ENCODE assay signal across 31 cellular contexts in the genomic region with DNA sequence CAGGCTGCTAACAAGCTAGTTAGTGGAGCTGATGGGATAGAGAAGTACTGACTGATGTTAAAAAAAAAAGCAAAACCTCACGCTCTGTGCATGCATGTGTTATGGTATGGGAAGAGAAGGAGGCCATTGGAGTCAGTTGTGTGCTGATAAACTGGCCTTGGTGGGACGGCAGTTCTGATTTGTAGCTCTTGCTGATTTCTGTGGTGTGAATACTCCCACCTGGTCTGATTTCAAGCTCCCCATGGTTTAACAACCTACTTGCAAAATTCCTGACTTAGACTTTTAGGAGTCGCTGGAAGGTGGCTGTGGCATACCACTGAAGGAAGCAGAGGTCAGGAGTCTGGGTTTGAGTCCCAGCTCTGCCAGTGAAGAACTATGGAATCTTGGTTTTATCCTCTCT. TPM values are rescaled to one million over a fixed set of nuclear protein-coding genes. Genes with fewer than 3 reads are reported as not detected.
"Had no signal": no experiment of that assay in that cellular context is flagged by ENCODE, and none has a peak within 500 bp of the region (broad histone marks: within the 10 kb centered on the region; RNA-seq: fewer than 3 reads in every experiment).

No MANE protein-coding gene starts in this region.

- H3K9me3 ChIP-seq: SJCRH30 had no signal

- DNase-seq: activated CD4-positive, alpha-beta T cell treated with anti-CD3 and anti-CD28 coated beads for 36 hours; activated CD4-positive, alpha-beta T cell treated with anti-CD3 and anti-CD28 coated beads, Interleukin-2, amount 10 ng/mL, durations not matched to agents 7 days and 5 days; activated CD4-positive, alpha-beta T cell treated with anti-CD3 and anti-CD28 coated beads, Interleukin-2, amount 50 U/mL, for 48 hours; activated CD8-positive, alpha-beta T cell treated with anti-CD3 and anti-CD28 coated beads, Interleukin-2, amount 10 ng/mL, durations not matched to agents 7 days and 5 days; activated gamma-delta T cell; activated naive CD4-positive, alpha-beta T cell treated with Interleukin-2 at 50 U/mL for 16 hours; activated naive CD8-positive, alpha-beta T cell treated with anti-CD3 and anti-CD28 coated beads, Interleukin-2, amount 50 U/mL, for 24 hours; activated T-cell treated with anti-CD3 and anti-CD28 coated beads, Interleukin-2, amount 50 U/mL, for 24 hours; anterior cingulate cortex; caudate nucleus; KG1; MM.1S; MV-4-11; NCI-H1092; NCI-H1436 treated with DMSO at 0.1 percent for 48 hours; NCI-H1694 treated with DMSO at 0.1 percent for 48 hours; NCI-H2029; NCI-H345; NCI-H524 treated with DMSO at 0.1 percent for 48 hours; SHP77; SJCRH30; T1000 had no signal

- ATAC-seq: activated CD4-positive, alpha-beta T cell treated with anti-CD3 and anti-CD28 coated beads for 36 hours; activated CD4-positive, CD25-positive, alpha-beta regulatory T cell treated with anti-CD3 and anti-CD28 coated beads, Interleukin-2, amount 50 U/mL, for 24 hours; activated CD8-positive, alpha-beta T cell treated with anti-CD3 and anti-CD28 coated beads, Interleukin-2, amount 10 ng/mL, durations not matched to agents 7 days and 5 days; activated naive CD8-positive, alpha-beta T cell treated with anti-CD3 and anti-CD28 coated beads, Interleukin-2, amount 50 U/mL, for 24 hours; Panc1 had no signal

- H3K36me3 ChIP-seq: SJCRH30 had no signal

- H3K27ac ChIP-seq: SJCRH30, SK-N-MC had no signal

- H3K9me3 Mint-ChIP-seq: activated naive CD8-positive, alpha-beta T cell treated with anti-CD3 and anti-CD28 coated beads, Interleukin-2, amount 50 U/mL, for 24 hours; activated T-cell treated with anti-CD3 and anti-CD28 coated beads, Interleukin-2, amount 50 U/mL, for 24 hours; activated T-helper 2 cell treated with anti-CD3 and anti-CD28 coated beads, Interferon-gamma antibody, Interleukin-2, Interleukin-4, amounts not matched to agents 10 μg/mL and 5 μg/mL and 100 μg/mL, durations not matched to agents 14 hours and 24 hours and 36 hours had no signal

- FAIRE-seq: bronchial epithelial cell, TTC549 had no signal

- H3K27me3 Mint-ChIP-seq: activated CD4-positive, alpha-beta T cell treated with anti-CD3 and anti-CD28 coated beads for 36 hours; activated CD4-positive, alpha-beta T cell treated with anti-CD3 and anti-CD28 coated beads, Interleukin-2, amount 10 ng/mL, durations not matched to agents 7 days and 5 days; activated naive CD8-positive, alpha-beta T cell; activated naive CD8-positive, alpha-beta T cell treated with anti-CD3 and anti-CD28 coated beads, Interleukin-2, amount 50 U/mL, for 24 hours; activated T-cell treated with anti-CD3 and anti-CD28 coated beads, Interleukin-2, amount 50 U/mL, for 24 hours; brain had no signal

- H3K4me1 ChIP-seq: SJCRH30 had no signal

- H3K27ac Mint-ChIP-seq: activated CD4-positive, alpha-beta T cell treated with anti-CD3 and anti-CD28 coated beads for 36 hours; activated CD8-positive, alpha-beta T cell treated with anti-CD3 and anti-CD28 coated beads, Interleukin-2, amount 10 ng/mL, durations not matched to agents 7 days and 5 days; activated naive CD8-positive, alpha-beta T cell treated with anti-CD3 and anti-CD28 coated beads, Interleukin-2, amount 50 U/mL, for 24 hours; activated T-cell treated with anti-CD3 and anti-CD28 coated beads, Interleukin-2, amount 50 U/mL, for 24 hours; activated T-helper 2 cell treated with anti-CD3 and anti-CD28 coated beads, Interferon-gamma antibody, Interleukin-2, Interleukin-4, amounts not matched to agents 10 μg/mL and 5 μg/mL and 100 μg/mL, durations not matched to agents 14 hours and 24 hours and 36 hours; brain had no signal

- H3K4me3 Mint-ChIP-seq: activated CD4-positive, alpha-beta T cell treated with anti-CD3 and anti-CD28 coated beads for 36 hours; activated CD4-positive, alpha-beta T cell treated with anti-CD3 and anti-CD28 coated beads, Interleukin-2, amount 10 ng/mL, durations not matched to agents 7 days and 5 days; activated CD8-positive, alpha-beta T cell treated with anti-CD3 and anti-CD28 coated beads, Interleukin-2, amount 10 ng/mL, durations not matched to agents 7 days and 5 days; activated naive CD8-positive, alpha-beta T cell; activated naive CD8-positive, alpha-beta T cell treated with anti-CD3 and anti-CD28 coated beads, Interleukin-2, amount 50 U/mL, for 24 hours; activated T-cell treated with anti-CD3 and anti-CD28 coated beads, Interleukin-2, amount 50 U/mL, for 24 hours; brain had no signal

- H3K4me3 ChIP-seq: SJCRH30, SK-N-MC had no signal

- H3K27me3 ChIP-seq: SJCRH30 had no signal

RNA-seq across cellular contexts. Expression of a gene that starts 15.2 kb away (rescaled TPM):
- total RNA-seq: RPMI7951 had no signal
